31 cellular contexts compared by ENCODE assay signal in genomic region chr1:119906927-119907652, GRCh38. TPM values are rescaled to one million over a fixed set of nuclear protein-coding genes. Genes with fewer than 3 reads are reported as not detected.
DNase-seq lines count a peak whose midpoint lies in the region; ATAC-seq and TF ChIP-seq lines count a peak whose summit lies in the region.
"Had no signal": no experiment of that assay in that cellular context is flagged by ENCODE, and none has a peak within 500 bp of the region (broad histone marks: within the 10 kb centered on the region; RNA-seq: fewer than 3 reads in every experiment).

No MANE protein-coding gene starts in this region.

- H3K4me3 Mint-ChIP-seq in stimulated activated naive CD8-positive, alpha-beta T cell treated with anti-CD3 and anti-CD28 coated beads, Interleukin-15, amount 100 ng/mL, for 72 hours = no peak overlapping the region
- no peak overlapping the region for H3K4me3 Mint-ChIP-seq in naive thymus-derived CD4-positive, alpha-beta T cell
- H3K4me3 Mint-ChIP-seq: CD4-positive, alpha-beta T cell; H9; HFFc6 had no signal

- peaks cover 10 to 21% of the 10 kb centered on the region in 2 donors for H3K9me3 Mint-ChIP-seq in stimulated activated naive CD8-positive, alpha-beta T cell treated with anti-CD3 and anti-CD28 coated beads, Interleukin-15, amount 100 ng/mL, for 72 hours
- peaks cover 0 to 28% (median 13%) of the 10 kb centered on the region in 11 donors for H3K9me3 Mint-ChIP-seq in naive thymus-derived CD4-positive, alpha-beta T cell
- H3K9me3 Mint-ChIP-seq: H9 had no signal

- POLR2A ChIA-PET in naive thymus-derived CD4-positive, alpha-beta T cell (lab: Charles Lee) = no interaction called here

- no peak for TF ChIP-seq POLR2A in prostate gland (IDR thresholded peaks at IDR 0.05)

- H3K27ac Mint-ChIP-seq in stimulated activated naive CD8-positive, alpha-beta T cell treated with anti-CD3 and anti-CD28 coated beads, Interleukin-15, amount 100 ng/mL, for 72 hours = no peak overlapping the region
- H3K27ac Mint-ChIP-seq in naive thymus-derived CD4-positive, alpha-beta T cell = no peak overlapping the region
- H3K27ac Mint-ChIP-seq: CD4-positive, alpha-beta T cell; H9; HFFc6 had no signal

- TF ChIP-seq CTCF in prostate gland (IDR thresholded peaks at IDR 0.05) = no peak

- H3K36me3 ChIP-seq in naive thymus-derived CD4-positive, alpha-beta T cell (ENCODE audit: control insufficient read depth in 2 of 3, insufficient read depth in 3 of 3, low read length in 3 of 3) = no peaks in the 10 kb centered on the region
- no peaks in the 10 kb centered on the region for H3K36me3 ChIP-seq in prostate gland

- WGBS in prostate gland = 92% methylated on average over 4 of the region's 4 CpGs

- CTCF ChIA-PET in naive thymus-derived CD4-positive, alpha-beta T cell (lab: Charles Lee) = interaction anchor here (0.6 kb wide), 1 partner anchor 10 kb away, joined by 3 read pairs; no protein-coding TSS in a partner anchor

- no peaks in the 10 kb centered on the region for H3K9me3 ChIP-seq in naive thymus-derived CD4-positive, alpha-beta T cell (ENCODE audit: control insufficient read depth in 2 of 3, low read length in 3 of 3)
- H3K9me3 ChIP-seq in prostate gland = no peaks in the 10 kb centered on the region
- H3K9me3 ChIP-seq: A549, SJSA1 had no signal

- H3K4me1 Mint-ChIP-seq in stimulated activated naive CD8-positive, alpha-beta T cell treated with anti-CD3 and anti-CD28 coated beads, Interleukin-15, amount 100 ng/mL, for 72 hours = peaks cover 8% of the 10 kb centered on the region
- peaks cover 0 to 6% (median 0%) of the 10 kb centered on the region in 7 donors for H3K4me1 Mint-ChIP-seq in naive thymus-derived CD4-positive, alpha-beta T cell

- ATAC-seq in stimulated activated naive CD8-positive, alpha-beta T cell treated with anti-CD3 and anti-CD28 coated beads, Interleukin-15, Interleukin-2, amounts not matched to agents 100 U/mL and 50 U/mL, for 24 hours = peak; percentile 14
- ATAC-seq in stimulated activated naive CD8-positive, alpha-beta T cell treated with anti-CD3 and anti-CD28 coated beads, Interleukin-15, amount 100 ng/mL, for 72 hours = no peak
- ATAC-seq in left colon = peak; percentile 49
- peak; percentile 32 for ATAC-seq in naive thymus-derived CD4-positive, alpha-beta T cell
- ATAC-seq: A549, PC-3 had no signal

- intact Hi-C loops in left colon (cut with DNase I, micrococcal nuclease) = no loop called here
- intact Hi-C loops in naive thymus-derived CD4-positive, alpha-beta T cell (cut with micrococcal nuclease) = no loop called here
- intact Hi-C loops in prostate gland (cut with DNase I) = no loop called here

- no peak overlapping the region for H3K27ac ChIP-seq in naive thymus-derived CD4-positive, alpha-beta T cell (ENCODE audit: low read depth, low read length)
- H3K27ac ChIP-seq in prostate gland = no peak overlapping the region
- H3K27ac ChIP-seq: A549; BLaER1 treated with 17β-estradiol and CSF1 and Interleukin-3, amounts not matched to agents 10 nM and 100 nM; GM23248; SJSA1 had no signal

- no peak overlapping the region for H3K4me3 ChIP-seq in naive thymus-derived CD4-positive, alpha-beta T cell (ENCODE audit: low read length)
- H3K4me3 ChIP-seq in prostate gland = no peak overlapping the region
- H3K4me3 ChIP-seq: A549; BLaER1 treated with 17β-estradiol and CSF1 and Interleukin-3, amounts not matched to agents 10 nM and 100 nM; GM23248; SJSA1 had no signal

- H3K27me3 Mint-ChIP-seq in stimulated activated naive CD8-positive, alpha-beta T cell treated with anti-CD3 and anti-CD28 coated beads, Interleukin-15, amount 100 ng/mL, for 72 hours = peaks cover 41% of the 10 kb centered on the region
- H3K27me3 Mint-ChIP-seq in naive thymus-derived CD4-positive, alpha-beta T cell = peaks cover 7 to 40% (median 11%) of the 10 kb centered on the region in 5 donors
- H3K27me3 Mint-ChIP-seq: CD4-positive, alpha-beta T cell had no signal

- no peak for DNase-seq in stimulated activated naive CD8-positive, alpha-beta T cell treated with anti-CD3 and anti-CD28 coated beads, Interleukin-15, Interleukin-2, amounts not matched to agents 100 U/mL and 50 U/mL, for 24 hours
- DNase-seq in stimulated activated naive CD8-positive, alpha-beta T cell treated with anti-CD3 and anti-CD28 coated beads, Interleukin-15, amount 100 ng/mL, for 72 hours = no peak
- DNase-seq in left colon = no peak
- DNase-seq in naive thymus-derived CD4-positive, alpha-beta T cell = no peak
- DNase-seq in G401 (ENCODE audit: low spot score) = no peak
- DNase-seq in activated CD4-positive, alpha-beta T cell treated with anti-CD3 and anti-CD28 coated beads, Interleukin-2, amount 50 U/mL, for 48 hours = no peak
- no peak for DNase-seq in prostate gland (ENCODE audit: low spot score)
- DNase-seq: AML-193; CD4-positive, alpha-beta T cell; DMS79; EL; GM23248; H9; HFFc6; KBM-7; MV-4-11; NCI-H1105; NCI-H1436 treated with DMSO at 0.1 percent for 48 hours; NCI-H187 treated with DMSO at 0.1 percent for 48 hours; NCI-H2107; NCI-H524 treated with DMSO at 0.1 percent for 48 hours; NCI-H82; NK-92 treated with Interleukin-12 subunit alpha and Interleukin-12 subunit beta, amount 100 ng/mL, for 24 hours; PC-3; Right ventricle myocardium superior; RPMI8226 had no signal

- in situ Hi-C loops in G401 (cut with HindIII; ENCODE audit: low sequenced_read_pairs) = no loop called here

- no peaks in the 10 kb centered on the region for H3K27me3 ChIP-seq in naive thymus-derived CD4-positive, alpha-beta T cell (ENCODE audit: control insufficient read depth in 2 of 2, insufficient read depth in 2 of 2, low read length in 2 of 2)
- no peaks in the 10 kb centered on the region for H3K27me3 ChIP-seq in prostate gland (replicated peaks; ENCODE audit: insufficient read depth)
- H3K27me3 ChIP-seq: BLaER1 treated with 17β-estradiol and CSF1 and Interleukin-3, amounts not matched to agents 10 nM and 100 nM; SJSA1 had no signal

- H3K36me3 Mint-ChIP-seq in naive thymus-derived CD4-positive, alpha-beta T cell = peaks cover 5 to 14% (median 12%) of the 10 kb centered on the region in 5 donors

- no peaks in the 10 kb centered on the region for H3K4me1 ChIP-seq in naive thymus-derived CD4-positive, alpha-beta T cell (ENCODE audit: control insufficient read depth in 2 of 2, insufficient read depth in 2 of 2, low read length in 2 of 2)
- no peaks in the 10 kb centered on the region for H3K4me1 ChIP-seq in prostate gland (replicated peaks)
- H3K4me1 ChIP-seq: A549; BLaER1 treated with 17β-estradiol and CSF1 and Interleukin-3, amounts not matched to agents 10 nM and 100 nM; SJSA1 had no signal

RNA-seq across cellular contexts. Expression of gene ADAM30, which starts 10.8 kb away (rescaled TPM):
- total RNA-seq in left colon = not detected
- not detected for total RNA-seq in naive thymus-derived CD4-positive, alpha-beta T cell
- polyA plus RNA-seq in naive thymus-derived CD4-positive, alpha-beta T cell = under 1 TPM in 1 of 2 donors, not detected in 1; 0.20 TPM
- total RNA-seq in G401 (2014; rRNA removed; shearing (Covaris generic)) = not detected in 2 replicates
- total RNA-seq in prostate gland = 1 to 10 TPM in 1 of 2 donors, not detected in 1; 2.0 TPM
- total RNA-seq: CD4-positive, alpha-beta T cell; GM23248; H9; HFFc6; LHCN-M2; MCF 10A; PC-3; Right ventricle myocardium superior; SJSA1 had no signal
- polyA plus RNA-seq: A549, GM23248 had no signal
